ENCODE assay signal across 14 cellular contexts in genomic region chr22:26681395-26681821, GRCh38. TPM values are rescaled to one million over a fixed set of nuclear protein-coding genes. Genes with fewer than 3 reads are reported as not detected.
DNase-seq lines count a peak whose midpoint lies in the region; ATAC-seq, FAIRE-seq and TF ChIP-seq lines count a peak whose summit lies in the region.
"Had no signal": no experiment of that assay in that cellular context is flagged by ENCODE, and none has a peak within 500 bp of the region (broad histone marks: within the 10 kb centered on the region; RNA-seq: fewer than 3 reads in every experiment).

No MANE protein-coding gene starts in this region.

- no peak for FAIRE-seq in frontal cortex (lab: Jason Lieb, UNC)

- peaks cover 23% of the 10 kb centered on the region for H3K36me3 ChIP-seq in CD8-positive, alpha-beta T cell (ENCODE audit: insufficient read depth, low read length)

- TF ChIP-seq CTCF in CD8-positive, alpha-beta T cell (IDR thresholded peaks at IDR 0.05): no peak
- TF ChIP-seq CTCF in nephron progenitor cell (IDR thresholded peaks at IDR 0.05): no peak

- intact Hi-C loops in CD8-positive, alpha-beta T cell (cut with DNase I, micrococcal nuclease): no loop called here

- no peak overlapping the region for H3K27ac ChIP-seq in CD8-positive, alpha-beta T cell (ENCODE audit: low read depth, low read length)
- H3K27ac ChIP-seq: right lobe of liver had no signal

- H3K4me1 Mint-ChIP-seq in CD8-positive, alpha-beta T cell (ENCODE audit: low read depth): peaks cover 59% of the 10 kb centered on the region
- peaks cover 35% of the 10 kb centered on the region for H3K4me1 Mint-ChIP-seq in nephron progenitor cell

- H3K36me3 Mint-ChIP-seq in CD8-positive, alpha-beta T cell: peaks cover 68% of the 10 kb centered on the region
- H3K36me3 Mint-ChIP-seq in nephron progenitor cell (ENCODE audit: low read depth): peaks cover 24% of the 10 kb centered on the region

- no peaks in the 10 kb centered on the region for H3K27me3 Mint-ChIP-seq in CD8-positive, alpha-beta T cell (ENCODE audit: low read depth)
- H3K27me3 Mint-ChIP-seq in nephron progenitor cell (ENCODE audit: low read depth, poor library complexity): peaks cover 15% of the 10 kb centered on the region
- H3K27me3 Mint-ChIP-seq: activated naive CD8-positive, alpha-beta T cell treated with anti-CD3 and anti-CD28 coated beads for 36 hours had no signal

- no peaks in the 10 kb centered on the region for H3K27me3 ChIP-seq in CD8-positive, alpha-beta T cell (ENCODE audit: insufficient read depth, low read length)
- H3K27me3 ChIP-seq: right lobe of liver had no signal

- peaks cover 23% of the 10 kb centered on the region for H3K4me1 ChIP-seq in CD8-positive, alpha-beta T cell (ENCODE audit: insufficient read depth, low read length)
- H3K4me1 ChIP-seq: right lobe of liver had no signal

- peak overlapping the region; percentile 66 for H3K27ac Mint-ChIP-seq in CD8-positive, alpha-beta T cell
- H3K27ac Mint-ChIP-seq in nephron progenitor cell: peak overlapping the region; percentile 39
- H3K27ac Mint-ChIP-seq: activated naive CD8-positive, alpha-beta T cell treated with anti-CD3 and anti-CD28 coated beads for 36 hours had no signal

- H3K9me3 Mint-ChIP-seq in CD8-positive, alpha-beta T cell: no peaks in the 10 kb centered on the region
- H3K9me3 Mint-ChIP-seq in nephron progenitor cell: no peaks in the 10 kb centered on the region
- H3K9me3 Mint-ChIP-seq: activated naive CD8-positive, alpha-beta T cell treated with anti-CD3 and anti-CD28 coated beads for 36 hours had no signal

- no peak for DNase-seq in CD8-positive, alpha-beta T cell
- DNase-seq in LHCN-M2 (ENCODE audit: low read depth) (peak; percentile 70), fibroblast of gingiva (ENCODE audit: low read depth) (peak; percentile 62), nephron progenitor cell (peak; percentile 53), frontal cortex (ENCODE audit: low spot score in 2 of 2) (no peak), RPMI8226 (no peak), NCI-H82 treated with DMSO at 0.1 percent for 48 hours (lab: John Stamatoyannopoulos, UW; ENCODE audit: unreplicated experiment) (no peak), NCI-H2081 (lab: John Stamatoyannopoulos, UW) (no peak)
- DNase-seq: activated naive CD8-positive, alpha-beta T cell treated with anti-CD3 and anti-CD28 coated beads for 36 hours; KBM-7; NCI-H2227 treated with DMSO at 0.1 percent for 48 hours; right lobe of liver; SIG-M5 had no signal

- no peak for ATAC-seq in CD8-positive, alpha-beta T cell
- ATAC-seq: right lobe of liver had no signal

- POLR2A ChIA-PET in CD8-positive, alpha-beta T cell (lab: Charles Lee): interaction anchor here (1.3 kb wide), 1 partner anchor 78 kb away, joined by 3 read pairs; no protein-coding TSS in a partner anchor

- no peak overlapping the region for H3K4me3 Mint-ChIP-seq in CD8-positive, alpha-beta T cell
- H3K4me3 Mint-ChIP-seq in nephron progenitor cell: no peak overlapping the region
- H3K4me3 Mint-ChIP-seq: activated naive CD8-positive, alpha-beta T cell treated with anti-CD3 and anti-CD28 coated beads for 36 hours had no signal

- H3K9me3 ChIP-seq in CD8-positive, alpha-beta T cell (ENCODE audit: low read length): no peaks in the 10 kb centered on the region
- H3K9me3 ChIP-seq: right lobe of liver had no signal

- CTCF ChIA-PET in CD8-positive, alpha-beta T cell (lab: Charles Lee): interaction anchor here (1.5 kb wide), 1 partner anchor 11 kb away, joined by 4 read pairs; no protein-coding TSS in a partner anchor

- H3K4me3 ChIP-seq in CD8-positive, alpha-beta T cell (ENCODE audit: low read depth, low read length): no peak overlapping the region
- H3K4me3 ChIP-seq: right lobe of liver had no signal

RNA-seq across cellular contexts. Expression of gene MIAT, which starts 24.0 kb away (rescaled TPM):
- total RNA-seq in CD8-positive, alpha-beta T cell: 10 to 100 TPM; 80.9 to 81.6 TPM
- total RNA-seq in LHCN-M2 (2014; rRNA removed) (0.17 and 0.19 TPM in 2 replicates), frontal cortex (110 TPM)
- polyA plus RNA-seq in LHCN-M2 (2012): 0.30 TPM

RNA-seq across cellular contexts. Expression of gene CRYBA4, which starts 59.6 kb away (rescaled TPM):
- not detected for total RNA-seq in CD8-positive, alpha-beta T cell
- not detected in 2 replicates for total RNA-seq in LHCN-M2 (2014; rRNA removed)
- not detected for polyA plus RNA-seq in LHCN-M2 (2012)
- not detected for total RNA-seq in frontal cortex
- total RNA-seq: activated naive CD8-positive, alpha-beta T cell treated with anti-CD3 and anti-CD28 coated beads for 36 hours; lung microvascular endothelial cell; right lobe of liver had no signal

Comparison
In these comparisons a context has a peak if more than half of its experiments do, and no peak if none do; other contexts are left out.
1. DNase-seq: peak in LHCN-M2 (single experiment), fibroblast of gingiva (single experiment) and nephron progenitor cell (single experiment); none in CD8-positive, alpha-beta T cell (0 of 7), frontal cortex (0 of 2), RPMI8226 (single experiment), NCI-H82 treated with DMSO at 0.1 percent for 48 hours (single experiment) and NCI-H2081 (0 of 2).
2. RNA of gene MIAT, which starts 24.0 kb away (total RNA-seq): 110 TPM in frontal cortex (single experiment) and 80.9 to 81.6 TPM in CD8-positive, alpha-beta T cell; 0.17 to 0.19 TPM in LHCN-M2; every median in the first group is over 10 times any median in the second.